ENCODE assay signal across 25 cellular contexts in genomic region chr11:61484541-61484940, GRCh38. TPM values are rescaled to one million over a fixed set of nuclear protein-coding genes. Genes with fewer than 3 reads are reported as not detected.
DNase-seq lines count a peak whose midpoint lies in the region; ATAC-seq, FAIRE-seq and TF ChIP-seq lines count a peak whose summit lies in the region.
"Had no signal": no experiment of that assay in that cellular context is flagged by ENCODE, and none has a peak within 500 bp of the region (broad histone marks: within the 10 kb centered on the region; RNA-seq: fewer than 3 reads in every experiment).

No MANE protein-coding gene starts in this region.

- TF ChIP-seq EP300 in HepG2 (IDR thresholded peaks at IDR 0.05; ENCODE audit: low read depth in 2 of 2, low read length in 2 of 2) (no peak), HepG2 (CRISPR knock-in tag; IDR thresholded peaks at IDR 0.05; ENCODE audit: borderline replicate concordance) (no peak)

- H3K4me3 ChIP-seq in GM23338 = no peak overlapping the region
- H3K4me3 ChIP-seq in endodermal cell (ENCODE audit: low read length) = no peak overlapping the region
- no peak overlapping the region for H3K4me3 ChIP-seq in HepG2 (replicated peaks in 1 of 3; ENCODE audit: insufficient read depth in 1 of 3, low read depth in 2 of 3, low read length in 3 of 3)
- H3K4me3 ChIP-seq in osteoblast (ENCODE audit: insufficient read depth, low read length) = no peak overlapping the region
- H3K4me3 ChIP-seq: BLaER1 treated with 17β-estradiol and CSF1 and Interleukin-3, amounts not matched to agents 10 nM and 100 nM had no signal

- H3K4me2 ChIP-seq in GM23338 = no peak overlapping the region
- H3K4me2 ChIP-seq in HepG2 (ENCODE audit: low read depth, low read length) = no peak overlapping the region
- no peak overlapping the region for H3K4me2 ChIP-seq in osteoblast (ENCODE audit: insufficient read depth, low read length)

- POLR2A ChIA-PET in HepG2 (lab: Yijun Ruan, JAX) = no interaction called here

- no peak overlapping the region for H3K9ac ChIP-seq in endodermal cell (ENCODE audit: extremely low read depth, low read length, poor library complexity, severe bottlenecking)
- no peak overlapping the region for H3K9ac ChIP-seq in HepG2 (ENCODE audit: insufficient read depth, low read depth, low read length)
- H3K9ac ChIP-seq: BLaER1 treated with 17β-estradiol and CSF1 and Interleukin-3, amounts not matched to agents 10 nM and 100 nM had no signal

- BruUV-seq in HepG2 (replicated peaks; lab: Mats Ljungman, UMichigan) = no TSS peak

- TF ChIP-seq CTCF in GM23338 (conservative IDR thresholded peaks at IDR 0.05; ENCODE audit: low read depth in 2 of 2) (no peak), endodermal cell (conservative IDR thresholded peaks at IDR 0.05) (no peak), HepG2 (CRISPR knock-in tag; IDR thresholded peaks at IDR 0.05) (no peak), osteoblast (IDR thresholded peaks at IDR 0.05; ENCODE audit: extremely low read depth, low read depth, low read length) (no peak)

- H3K27me3 Mint-ChIP-seq in GM23338 (ENCODE audit: insufficient read depth, low read depth, poor library complexity) (peaks cover 23% of the 10 kb centered on the region), endodermal cell (ENCODE audit: insufficient read depth) (peaks cover 7% of the 10 kb centered on the region)
- H3K27me3 Mint-ChIP-seq: CD4-positive, CD25-positive, alpha-beta regulatory T cell had no signal

- H3K79me2 ChIP-seq in GM23338 (replicated peaks; ENCODE audit: insufficient read depth) (no peaks in the 10 kb centered on the region), HepG2 (ENCODE audit: insufficient read depth, low read length) (no peaks in the 10 kb centered on the region), osteoblast (ENCODE audit: insufficient read depth, low read length) (no peaks in the 10 kb centered on the region)

- intact Hi-C loops in HepG2 (cut with micrococcal nuclease; ENCODE audit: unreplicated experiment) = no loop called here

- CTCF ChIA-PET in HepG2 (lab: Yijun Ruan, JAX; ENCODE audit: low intra/inter-chr PET ratio, low total read pairs) = no interaction called here

- no peak overlapping the region for H3K27ac ChIP-seq in GM23338 (ENCODE audit: low read depth)
- H3K27ac ChIP-seq in endodermal cell (ENCODE audit: low read depth, low read length) = no peak overlapping the region
- no peak overlapping the region for H3K27ac ChIP-seq in HepG2 (ENCODE audit: extremely low read length, insufficient read depth, low read length)
- H3K27ac ChIP-seq in osteoblast (ENCODE audit: low read depth, low read length) = no peak overlapping the region
- H3K27ac ChIP-seq: BLaER1 treated with 17β-estradiol and CSF1 and Interleukin-3, amounts not matched to agents 10 nM and 100 nM had no signal

- DNase-seq in GM23338 (ENCODE audit: low spot score) = peak; percentile 30
- DNase-seq in endodermal cell = peak; percentile 52
- DNase-seq in HepG2 (ENCODE audit: low spot score) = no peak
- peak; percentile 65 for DNase-seq in osteoblast (ENCODE audit: insufficient read length, low spot score, missing footprints)
- DNase-seq in stimulated activated naive CD4-positive, alpha-beta T cell treated with Interleukin-2 at 50 U/mL for 16 hours (lab: John Stamatoyannopoulos, UW) = no peak
- DNase-seq in NCI-H1092 (lab: John Stamatoyannopoulos, UW) = no peak
- DNase-seq: CD4-positive, CD25-positive, alpha-beta regulatory T cell; CD8-positive, alpha-beta memory T cell; COR-L47; DMS79; GDM1; HFFc6; KG1 had no signal

- 0 out of 2 replicates have a peak, but pooled peaks cover 6% of the 10 kb centered on the region for H3F3A ChIP-seq in GM23338 (replicated peaks; ENCODE audit: low read depth)

- no peaks in the 10 kb centered on the region for H3K9me2 ChIP-seq in GM23338 (ENCODE audit: insufficient read depth)

- H3K36me3 Mint-ChIP-seq in GM23338 (ENCODE audit: low read depth) (no peaks in the 10 kb centered on the region), endodermal cell (ENCODE audit: low read depth) (peaks cover 2% of the 10 kb centered on the region)

- 83 to 93% methylated on average over 3 to 11 of the region's 11 CpGs for WGBS in endodermal cell (ENCODE audit: insufficient coverage in 1 of 2, insufficient read length in 1 of 2), 2 experiments
- 16% methylated on average over 3 of the region's 11 CpGs for WGBS in HepG2 (ENCODE audit: low lambda C conversion rate)

- H3K4me3 Mint-ChIP-seq in GM23338 = no peak overlapping the region
- no peak overlapping the region for H3K4me3 Mint-ChIP-seq in endodermal cell
- H3K4me3 Mint-ChIP-seq: B cell; CD4-positive, CD25-positive, alpha-beta regulatory T cell; CD8-positive, alpha-beta memory T cell; HFFc6; IgD-negative memory B cell had no signal

- no peak for TF ChIP-seq RAD21 in HepG2 (CRISPR knock-in tag; IDR thresholded peaks at IDR 0.05)

- H3K27ac Mint-ChIP-seq in GM23338 (no peak overlapping the region), endodermal cell (no peak overlapping the region)
- H3K27ac Mint-ChIP-seq: B cell; CD4-positive, CD25-positive, alpha-beta regulatory T cell; HFFc6; IgD-negative memory B cell had no signal

- H3K27me3 ChIP-seq in GM23338 (ENCODE audit: insufficient read depth) = no peaks in the 10 kb centered on the region
- H3K27me3 ChIP-seq in endodermal cell (ENCODE audit: control insufficient read depth, insufficient read depth, low read length, poor library complexity, severe bottlenecking) = no peaks in the 10 kb centered on the region
- peaks cover 2 to 48% of the 10 kb centered on the region in 2 experiments for H3K27me3 ChIP-seq in HepG2 (ENCODE audit: control insufficient read depth in 1 of 2, insufficient read depth in 2 of 2, low read length in 2 of 2)
- H3K27me3 ChIP-seq in osteoblast (ENCODE audit: insufficient read depth, low read length) = peaks cover 12% of the 10 kb centered on the region
- H3K27me3 ChIP-seq: BLaER1 treated with 17β-estradiol and CSF1 and Interleukin-3, amounts not matched to agents 10 nM and 100 nM had no signal

- TF ChIP-seq POLR2A in HepG2 (IDR thresholded peaks at IDR 0.05; ENCODE audit: insufficient read depth in 1 of 2, low read depth in 2 of 2, low read length in 2 of 2) = no peak

- peaks cover 42% of the 10 kb centered on the region for H3K4me1 Mint-ChIP-seq in GM23338
- peaks cover 18% of the 10 kb centered on the region for H3K4me1 Mint-ChIP-seq in endodermal cell
- H3K4me1 Mint-ChIP-seq: B cell had no signal

- H3K4me1 ChIP-seq in GM23338 (ENCODE audit: insufficient read depth) (peaks cover 25% of the 10 kb centered on the region), endodermal cell (ENCODE audit: control insufficient read depth, insufficient read depth, low read length) (peaks cover 7% of the 10 kb centered on the region), HepG2 (ENCODE audit: insufficient read depth, low read length) (peaks cover 54% of the 10 kb centered on the region), osteoblast (ENCODE audit: insufficient read depth, low read length) (peaks cover 9% of the 10 kb centered on the region)

- H3K36me3 ChIP-seq in GM23338 (ENCODE audit: insufficient read depth) (no peaks in the 10 kb centered on the region), endodermal cell (ENCODE audit: control insufficient read depth, insufficient read depth, low read length) (no peaks in the 10 kb centered on the region), HepG2 (replicated peaks in 1 of 2; ENCODE audit: control insufficient read depth in 1 of 2, insufficient read depth in 2 of 2, low read length in 2 of 2) (no peaks in the 10 kb centered on the region), osteoblast (ENCODE audit: insufficient read depth, low read length) (no peaks in the 10 kb centered on the region)
- H3K36me3 ChIP-seq: BLaER1 treated with 17β-estradiol and CSF1 and Interleukin-3, amounts not matched to agents 10 nM and 100 nM had no signal

- no peak for ATAC-seq in GM23338
- ATAC-seq in HepG2 = no peak; the same call in 2 of the 3 replicates
- ATAC-seq in HG02610 (IDR thresholded peaks at IDR 0.05; ENCODE audit: unreplicated experiment) = no peak
- ATAC-seq in GM21367 (IDR thresholded peaks at IDR 0.05; ENCODE audit: unreplicated experiment) = no peak
- ATAC-seq: HCT116 had no signal

- H3K9me3 Mint-ChIP-seq in GM23338 (no peaks in the 10 kb centered on the region; the same call in 2 of the 3 replicates), endodermal cell (no peaks in the 10 kb centered on the region)
- H3K9me3 Mint-ChIP-seq: CD8-positive, alpha-beta memory T cell; HFFc6 had no signal

- H4K20me1 ChIP-seq in GM23338 (replicated peaks; ENCODE audit: insufficient read depth) = 0 out of 2 replicates have a peak, but pooled peaks cover 2% of the 10 kb centered on the region
- H4K20me1 ChIP-seq in HepG2 (ENCODE audit: insufficient read depth, low read length) = no peaks in the 10 kb centered on the region
- peaks cover 4% of the 10 kb centered on the region for H4K20me1 ChIP-seq in osteoblast (ENCODE audit: insufficient read depth, low read length)

- in situ Hi-C loops in HepG2 (cut with HindIII; ENCODE audit: extremely low pct_ligation_motif_present, low pct_unique_long_range_greater_than_20kb) = no loop called here

- no peak overlapping the region for H2AFZ ChIP-seq in GM23338
- H2AFZ ChIP-seq in HepG2 (ENCODE audit: low read length) = no peak overlapping the region
- H2AFZ ChIP-seq in osteoblast (ENCODE audit: low read length) = no peak overlapping the region

- FAIRE-seq in HepG2 (lab: Jason Lieb, UNC) = no peak
- FAIRE-seq: D721Med, GM12892, GM18507, HTR-8/SVneo had no signal

- H3K9me3 ChIP-seq in endodermal cell (ENCODE audit: control insufficient read depth, low read length) (no peaks in the 10 kb centered on the region), HepG2 (ENCODE audit: low read length) (no peaks in the 10 kb centered on the region), osteoblast (ENCODE audit: low read depth, low read length) (no peaks in the 10 kb centered on the region)
- H3K9me3 ChIP-seq: BLaER1 treated with 17β-estradiol and CSF1 and Interleukin-3, amounts not matched to agents 10 nM and 100 nM had no signal

RNA-seq across cellular contexts. Expression of gene LRRC10B, which starts 24.0 kb away (rescaled TPM):
- total RNA-seq in GM23338 (2014; rRNA removed; shearing (Covaris generic)) = 0.08 and 1.6 TPM in 2 replicates
- polyA plus RNA-seq in GM23338 (2016; fragmentation: Nextera tagmentation; extraction: Ambion mirVana) (0.35 and 0.47 TPM in 2 replicates), HepG2 (2011; rRNA removed) (not detected in 2 replicates)
- total RNA-seq in endodermal cell (under 1 TPM; 0.11 to 0.69 TPM), HepG2 (2016; rRNA removed; fragmentation: Illumina TruSeq; extraction: Trizol) (not detected in 2 replicates), osteoblast (under 0.01 TPM in 2 replicates)
- 1.7 TPM for polyA plus RNA-seq in endodermal cell (2013, experiment 1 of 2)
- polyA plus RNA-seq in endodermal cell (2013, experiment 2 of 2) = 1.9 TPM
- total RNA-seq in HepG2 (2016; cell fraction: cytosol; rRNA removed; fragmentation: Illumina TruSeq; extraction: Trizol; ENCODE audit: low read depth) = not detected in 2 replicates
- not detected in 2 replicates for total RNA-seq in HepG2 (2016; cell fraction: insoluble cytoplasmic fraction; rRNA removed; fragmentation: Illumina TruSeq; extraction: Trizol)
- not detected in 2 replicates for total RNA-seq in HepG2 (2016; cell fraction: membrane; rRNA removed; fragmentation: Illumina TruSeq; extraction: Trizol)
- total RNA-seq in HepG2 (2016; cell fraction: nucleus; rRNA removed; fragmentation: Illumina TruSeq; extraction: Trizol) = not detected in 2 replicates
- polyA plus RNA-seq in HepG2 (2011; cell fraction: cytosol; rRNA removed) = not detected in 2 replicates
- polyA plus RNA-seq in HepG2 (2011; cell fraction: nucleus; rRNA removed) = not detected in 2 replicates
- polyA plus RNA-seq in HepG2 (2012) = not detected in 2 replicates
- not detected in 2 replicates for polyA plus RNA-seq in HepG2 (2016; cell fraction: cytosol; fragmentation: Illumina TruSeq; extraction: Trizol; ENCODE audit: low read depth)
- not detected in 2 replicates for polyA plus RNA-seq in HepG2 (2016; cell fraction: insoluble cytoplasmic fraction; fragmentation: Illumina TruSeq; extraction: Trizol; ENCODE audit: low read depth)
- polyA plus RNA-seq in HepG2 (2016; cell fraction: membrane; fragmentation: Illumina TruSeq; extraction: Trizol; ENCODE audit: low read depth) = not detected in 2 replicates
- polyA plus RNA-seq in HepG2 (2016; cell fraction: nucleus; fragmentation: Illumina TruSeq; extraction: Trizol; ENCODE audit: insufficient read depth, low read depth) = not detected in 2 replicates
- polyA minus RNA-seq in HepG2 (2011; rRNA and poly(A)+ RNA removed; ENCODE audit: low replicate concordance) = not detected in 2 replicates
- polyA minus RNA-seq in HepG2 (2011; cell fraction: cytosol; rRNA and poly(A)+ RNA removed) = not detected in 2 replicates
- not detected in 2 replicates for polyA minus RNA-seq in HepG2 (2011; cell fraction: nucleus; rRNA and poly(A)+ RNA removed)
- total RNA-seq: A172; B cell; CD4-positive, CD25-positive, alpha-beta regulatory T cell; CD8-positive, alpha-beta memory T cell; H4; HFFc6 had no signal
- polyA plus RNA-seq: CD4-positive, CD25-positive, alpha-beta regulatory T cell; CD8-positive, alpha-beta memory T cell; IgD-negative memory B cell had no signal

RNA-seq across cellular contexts. Expression of gene SDHAF2, which starts 54.6 kb away (rescaled TPM):
- 37.6 and 57.0 TPM in 2 replicates for total RNA-seq in GM23338 (2014; rRNA removed; shearing (Covaris generic))
- 53.8 and 55.0 TPM in 2 replicates for polyA plus RNA-seq in GM23338 (2016; fragmentation: Nextera tagmentation; extraction: Ambion mirVana)
- total RNA-seq in endodermal cell = 10 to 100 TPM; 41.4 to 45.4 TPM
- 37.1 TPM for polyA plus RNA-seq in endodermal cell (2013, experiment 1 of 2)
- 47.9 TPM for polyA plus RNA-seq in endodermal cell (2013, experiment 2 of 2)
- 44.2 and 53.3 TPM in 2 replicates for total RNA-seq in HepG2 (2016; rRNA removed; fragmentation: Illumina TruSeq; extraction: Trizol)
- total RNA-seq in HepG2 (2016; cell fraction: cytosol; rRNA removed; fragmentation: Illumina TruSeq; extraction: Trizol; ENCODE audit: low read depth) = 30.3 and 32.6 TPM in 2 replicates
- 44.0 and 50.9 TPM in 2 replicates for total RNA-seq in HepG2 (2016; cell fraction: insoluble cytoplasmic fraction; rRNA removed; fragmentation: Illumina TruSeq; extraction: Trizol)
- 39.7 and 41.1 TPM in 2 replicates for total RNA-seq in HepG2 (2016; cell fraction: membrane; rRNA removed; fragmentation: Illumina TruSeq; extraction: Trizol)
- total RNA-seq in HepG2 (2016; cell fraction: nucleus; rRNA removed; fragmentation: Illumina TruSeq; extraction: Trizol) = 25.6 and 36.2 TPM in 2 replicates
- polyA plus RNA-seq in HepG2 (2011; rRNA removed) = 70.4 and 70.5 TPM in 2 replicates
- 81.8 and 87.8 TPM in 2 replicates for polyA plus RNA-seq in HepG2 (2011; cell fraction: cytosol; rRNA removed)
- polyA plus RNA-seq in HepG2 (2011; cell fraction: nucleus; rRNA removed) = 26.5 and 33.7 TPM in 2 replicates
- polyA plus RNA-seq in HepG2 (2012) = 25.1 and 33.9 TPM in 2 replicates
- 25.0 and 26.0 TPM in 2 replicates for polyA plus RNA-seq in HepG2 (2016; cell fraction: cytosol; fragmentation: Illumina TruSeq; extraction: Trizol; ENCODE audit: low read depth)
- polyA plus RNA-seq in HepG2 (2016; cell fraction: insoluble cytoplasmic fraction; fragmentation: Illumina TruSeq; extraction: Trizol; ENCODE audit: low read depth) = 65.1 and 67.8 TPM in 2 replicates
- 38.0 and 41.3 TPM in 2 replicates for polyA plus RNA-seq in HepG2 (2016; cell fraction: membrane; fragmentation: Illumina TruSeq; extraction: Trizol; ENCODE audit: low read depth)
- polyA plus RNA-seq in HepG2 (2016; cell fraction: nucleus; fragmentation: Illumina TruSeq; extraction: Trizol; ENCODE audit: insufficient read depth, low read depth) = 48.1 and 64.5 TPM in 2 replicates
- 102 and 166 TPM in 2 replicates for polyA minus RNA-seq in HepG2 (2011; rRNA and poly(A)+ RNA removed; ENCODE audit: low replicate concordance)
- polyA minus RNA-seq in HepG2 (2011; cell fraction: cytosol; rRNA and poly(A)+ RNA removed) = 21.2 and 24.1 TPM in 2 replicates
- 54.1 and 63.3 TPM in 2 replicates for polyA minus RNA-seq in HepG2 (2011; cell fraction: nucleus; rRNA and poly(A)+ RNA removed)
- total RNA-seq in osteoblast = 37.7 and 46.3 TPM in 2 replicates

RNA-seq across cellular contexts. Expression of gene CPSF7, which starts 54.8 kb away (rescaled TPM):
- total RNA-seq in GM23338 (2014; rRNA removed; shearing (Covaris generic)) = 60.6 and 72.0 TPM in 2 replicates
- polyA plus RNA-seq in GM23338 (2016; fragmentation: Nextera tagmentation; extraction: Ambion mirVana) (27.4 and 30.6 TPM in 2 replicates), HepG2 (2011; rRNA removed) (36.8 and 40.6 TPM in 2 replicates)
- total RNA-seq in endodermal cell (100 to 1,000 TPM; 108 to 117 TPM), HepG2 (2016; rRNA removed; fragmentation: Illumina TruSeq; extraction: Trizol) (29.4 and 34.1 TPM in 2 replicates), osteoblast (29.0 and 29.2 TPM in 2 replicates)
- polyA plus RNA-seq in endodermal cell (2013, experiment 1 of 2) = 100 TPM
- 91.8 TPM for polyA plus RNA-seq in endodermal cell (2013, experiment 2 of 2)
- 7.3 and 8.6 TPM in 2 replicates for total RNA-seq in HepG2 (2016; cell fraction: cytosol; rRNA removed; fragmentation: Illumina TruSeq; extraction: Trizol; ENCODE audit: low read depth)
- total RNA-seq in HepG2 (2016; cell fraction: insoluble cytoplasmic fraction; rRNA removed; fragmentation: Illumina TruSeq; extraction: Trizol) = 25.4 and 37.8 TPM in 2 replicates
- 19.4 and 20.2 TPM in 2 replicates for total RNA-seq in HepG2 (2016; cell fraction: membrane; rRNA removed; fragmentation: Illumina TruSeq; extraction: Trizol)
- 48.4 and 51.2 TPM in 2 replicates for total RNA-seq in HepG2 (2016; cell fraction: nucleus; rRNA removed; fragmentation: Illumina TruSeq; extraction: Trizol)
- polyA plus RNA-seq in HepG2 (2011; cell fraction: cytosol; rRNA removed) = 16.4 and 19.7 TPM in 2 replicates
- polyA plus RNA-seq in HepG2 (2011; cell fraction: nucleus; rRNA removed) = 110 and 125 TPM in 2 replicates
- polyA plus RNA-seq in HepG2 (2012) = 47.5 and 48.9 TPM in 2 replicates
- 3.7 and 4.1 TPM in 2 replicates for polyA plus RNA-seq in HepG2 (2016; cell fraction: cytosol; fragmentation: Illumina TruSeq; extraction: Trizol; ENCODE audit: low read depth)
- polyA plus RNA-seq in HepG2 (2016; cell fraction: insoluble cytoplasmic fraction; fragmentation: Illumina TruSeq; extraction: Trizol; ENCODE audit: low read depth) = 36.9 and 49.6 TPM in 2 replicates
- 13.1 and 15.0 TPM in 2 replicates for polyA plus RNA-seq in HepG2 (2016; cell fraction: membrane; fragmentation: Illumina TruSeq; extraction: Trizol; ENCODE audit: low read depth)
- polyA plus RNA-seq in HepG2 (2016; cell fraction: nucleus; fragmentation: Illumina TruSeq; extraction: Trizol; ENCODE audit: insufficient read depth, low read depth) = 151 and 159 TPM in 2 replicates
- 43.6 and 128 TPM in 2 replicates for polyA minus RNA-seq in HepG2 (2011; rRNA and poly(A)+ RNA removed; ENCODE audit: low replicate concordance)
- 14.5 and 17.3 TPM in 2 replicates for polyA minus RNA-seq in HepG2 (2011; cell fraction: cytosol; rRNA and poly(A)+ RNA removed)
- 56.7 and 63.0 TPM in 2 replicates for polyA minus RNA-seq in HepG2 (2011; cell fraction: nucleus; rRNA and poly(A)+ RNA removed)

Comparison
In these comparisons a context has a peak if more than half of its experiments do, and no peak if none do; other contexts are left out.
1. DNase-seq: peak in GM23338 (single experiment), endodermal cell (single experiment) and osteoblast (single experiment); none in HepG2 (single experiment), stimulated activated naive CD4-positive, alpha-beta T cell treated with Interleukin-2 at 50 U/mL for 16 hours (single experiment) and NCI-H1092 (single experiment).